In genomic region chr11:68809506-68809905, GRCh38 we compare ENCODE assay signal across 13 cellular contexts. TPM values are rescaled to one million over a fixed set of nuclear protein-coding genes. Genes with fewer than 3 reads are reported as not detected.
"Had no signal": no experiment of that assay in that cellular context is flagged by ENCODE, and none has a peak within 500 bp of the region (broad histone marks: within the 10 kb centered on the region; RNA-seq: fewer than 3 reads in every experiment).

No MANE protein-coding gene starts in this region.

- ATAC-seq: activated CD4-positive, CD25-positive, alpha-beta regulatory T cell treated with anti-CD3 and anti-CD28 coated beads, Interleukin-2, amount 50 U/mL, for 24 hours; gastroesophageal sphincter; naive thymus-derived CD4-positive, alpha-beta T cell; stimulated activated naive CD8-positive, alpha-beta T cell treated with anti-CD3 and anti-CD28 coated beads, Interleukin-15, Interleukin-2, amounts not matched to agents 100 U/mL and 50 U/mL, for 24 hours had no signal

- H3K27me3 ChIP-seq: cardiac muscle cell, gastroesophageal sphincter, sigmoid colon, suprapubic skin, upper lobe of left lung had no signal

- H3K9me3 ChIP-seq: gastroesophageal sphincter, sigmoid colon, suprapubic skin, upper lobe of left lung had no signal

- H3K27ac Mint-ChIP-seq: activated T-cell treated with anti-CD3 and anti-CD28 coated beads, Interleukin-2, amount 50 U/mL, for 24 hours; naive thymus-derived CD4-positive, alpha-beta T cell; progenitor cell of endocrine pancreas had no signal

- H3K36me3 ChIP-seq: cardiac muscle cell had no signal

- H3K27ac ChIP-seq: cardiac muscle cell, suprapubic skin, upper lobe of left lung had no signal

- H3K27me3 Mint-ChIP-seq: activated T-cell treated with anti-CD3 and anti-CD28 coated beads, Interleukin-2, amount 50 U/mL, for 24 hours; naive thymus-derived CD4-positive, alpha-beta T cell; progenitor cell of endocrine pancreas had no signal

- H3K4me3 ChIP-seq: cardiac muscle cell, gastroesophageal sphincter, sigmoid colon, suprapubic skin, upper lobe of left lung had no signal

- H3K9me3 Mint-ChIP-seq: activated T-cell treated with anti-CD3 and anti-CD28 coated beads, Interleukin-2, amount 50 U/mL, for 24 hours; naive thymus-derived CD4-positive, alpha-beta T cell had no signal

- H3K4me3 Mint-ChIP-seq: activated T-cell treated with anti-CD3 and anti-CD28 coated beads, Interleukin-2, amount 50 U/mL, for 24 hours; naive thymus-derived CD4-positive, alpha-beta T cell had no signal

- DNase-seq: activated gamma-delta T cell; activated T-cell treated with anti-CD3 and anti-CD28 coated beads, Interleukin-2, amount 50 U/mL, for 24 hours; naive thymus-derived CD4-positive, alpha-beta T cell; sigmoid colon; stimulated activated CD4-positive, alpha-beta T cell treated with anti-CD3 and anti-CD28 coated beads, Interleukin-2, amount 100 ng/mL, for 48 hours; stimulated activated naive CD8-positive, alpha-beta T cell treated with anti-CD3 and anti-CD28 coated beads, Interleukin-15, Interleukin-2, amounts not matched to agents 100 U/mL and 50 U/mL, for 24 hours; T-helper 2 cell; upper lobe of left lung had no signal

RNA-seq across cellular contexts. Expression of gene TESMIN, which starts 58.2 kb away (rescaled TPM):
- total RNA-seq: sigmoid colon had no signal
